8 cellular contexts compared by ENCODE assay signal in genomic region chr19:13952154-13953020, GRCh38. TPM values are rescaled to one million over a fixed set of nuclear protein-coding genes. Genes with fewer than 3 reads are reported as not detected.
A peak's percentile ranks its signal among the peaks of the same experiment; 100 is the strongest.
DNase-seq lines count a peak whose midpoint lies in the region; ATAC-seq and FAIRE-seq lines count a peak whose summit lies in the region.

TSS of gene DCAF15 (plus strand) at chr19:13952509. CDS start at chr19:13952513, 4 bp downstream.

- H3K9me3 ChIP-seq in KOPT-K1 (ENCODE audit: insufficient read depth, low read length, poor library complexity, severe bottlenecking) (no peaks in the 10 kb centered on the region), muscle layer of colon (ENCODE audit: low read length) (no peaks in the 10 kb centered on the region)

- H3K4me3 ChIP-seq in muscle layer of colon (ENCODE audit: low read depth in 1 of 2, low read length in 2 of 2): peak within 1 kb of the TSS; percentile 81 to 85

- peaks cover 38% of the 10 kb centered on the region for H3K36me3 ChIP-seq in KOPT-K1 (ENCODE audit: insufficient read depth, low read length)
- peaks cover 21% of the 10 kb centered on the region for H3K36me3 ChIP-seq in muscle layer of colon (ENCODE audit: insufficient read depth, low read length)

- DNase-seq in DMS79 (lab: John Stamatoyannopoulos, UW) (peak; percentile 99), RCC 7860 (ENCODE audit: low spot score) (peak; percentile 99)
- peak; percentile 98 to 100 for DNase-seq in activated T-cell treated with anti-CD3 and anti-CD28 coated beads, Interleukin-2, amount 50 U/mL, for 72 hours
- DNase-seq in stimulated activated CD8-positive, alpha-beta memory T cell treated with anti-CD3 and anti-CD28 coated beads, Interleukin-7, amount 100 ng/mL, for 24 hours (ENCODE audit: low read depth): peak; percentile 98

- H3K9ac ChIP-seq in muscle layer of colon (ENCODE audit: low read length): peak within 1 kb of the TSS; percentile 42

- peaks cover 13% of the 10 kb centered on the region for H3K4me1 ChIP-seq in muscle layer of colon (ENCODE audit: insufficient read depth, low read length)

- peaks cover 18% of the 10 kb centered on the region for H3K4me1 Mint-ChIP-seq in activated T-cell treated with anti-CD3 and anti-CD28 coated beads, Interleukin-2, amount 50 U/mL, for 72 hours (ENCODE audit: low read depth)

- H3K36me3 Mint-ChIP-seq in activated T-cell treated with anti-CD3 and anti-CD28 coated beads, Interleukin-2, amount 50 U/mL, for 72 hours (ENCODE audit: insufficient read depth in 2 of 2): peaks cover 0 to 8% of the 10 kb centered on the region in 2 donors

- peak; percentile 90 for FAIRE-seq in RCC 7860 (lab: Jason Lieb, UNC)

- H3K4me3 Mint-ChIP-seq in activated T-cell treated with anti-CD3 and anti-CD28 coated beads, Interleukin-2, amount 50 U/mL, for 72 hours: peak within 1 kb of the TSS; percentile 99 to 100

- ATAC-seq in GM21786 (IDR thresholded peaks at IDR 0.05; ENCODE audit: unreplicated experiment): peak; percentile 98
- peak; percentile 98 for ATAC-seq in activated T-cell treated with anti-CD3 and anti-CD28 coated beads, Interleukin-2, amount 50 U/mL, for 72 hours (replicated peaks in 1 of 2)
- peak; percentile 98 for ATAC-seq in esophagus mucosa

- H3K27me3 ChIP-seq in muscle layer of colon (ENCODE audit: control insufficient read depth in 1 of 2, insufficient read depth in 2 of 2, low read length in 2 of 2): no peaks in the 10 kb centered on the region

- no peaks in the 10 kb centered on the region for H3K9me3 Mint-ChIP-seq in activated T-cell treated with anti-CD3 and anti-CD28 coated beads, Interleukin-2, amount 50 U/mL, for 72 hours

- peak within 1 kb of the TSS; percentile 96 for H3K27ac Mint-ChIP-seq in activated T-cell treated with anti-CD3 and anti-CD28 coated beads, Interleukin-2, amount 50 U/mL, for 72 hours

- H3K27me3 Mint-ChIP-seq in activated T-cell treated with anti-CD3 and anti-CD28 coated beads, Interleukin-2, amount 50 U/mL, for 72 hours (ENCODE audit: low read depth): no peaks in the 10 kb centered on the region

- H3K27ac ChIP-seq in KOPT-K1 (ENCODE audit: low read depth, low read length, poor library complexity, severe bottlenecking) (peak within 1 kb of the TSS; percentile 92), muscle layer of colon (ENCODE audit: low read depth, low read length) (peak within 1 kb of the TSS; percentile 78)

RNA-seq across cellular contexts. Expression of gene DCAF15, which starts in this region (rescaled TPM):
- total RNA-seq in activated T-cell treated with anti-CD3 and anti-CD28 coated beads, Interleukin-2, amount 50 U/mL, for 72 hours: 10 to 100 TPM; 62.9 to 79.8 TPM
- 18.2 TPM for total RNA-seq in esophagus mucosa

Comparison
In these comparisons a context has a peak if more than half of its experiments do, and no peak if none do; other contexts are left out.
1. Peak in every context shown above with its lines: DNase-seq, ATAC-seq, H3K4me3 ChIP-seq and H3K27ac ChIP-seq.